In the genomic region with DNA sequence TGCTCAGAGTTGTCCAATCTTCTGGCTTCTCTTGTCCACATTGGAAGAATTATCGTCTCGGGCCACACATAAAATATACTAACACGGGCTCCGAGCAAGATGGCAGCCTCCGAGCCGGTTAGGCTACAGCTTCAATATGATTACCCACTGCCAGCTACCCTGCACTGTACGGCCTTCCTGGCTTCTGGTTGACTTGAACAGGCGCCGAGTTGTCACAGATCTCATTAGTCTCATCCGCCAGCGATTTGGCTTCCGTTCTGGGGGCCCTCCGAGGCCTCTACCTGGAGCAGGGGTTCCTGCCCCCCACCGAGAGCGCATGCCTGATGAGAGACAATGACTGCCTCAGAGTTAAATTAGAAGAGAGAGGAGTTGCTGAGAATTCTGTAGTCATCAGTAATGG, we compare ENCODE assay signal across 10 cellular contexts.
"Had no signal": no experiment of that assay in that cellular context is flagged by ENCODE, and none has a peak within 500 bp of the region (broad histone marks: within the 10 kb centered on the region; RNA-seq: fewer than 3 reads in every experiment).

No MANE protein-coding gene starts in this region.

- H3K27ac Mint-ChIP-seq: GM23338, HFFc6 had no signal

- H3K9me3 Mint-ChIP-seq: HFFc6 had no signal

- H3K9me3 ChIP-seq: HAP-1 had no signal

- DNase-seq: HFFc6, IMR-90, KG1 had no signal

- H3K4me1 ChIP-seq: HAP-1 had no signal

- ATAC-seq: GM23338, HCT116 had no signal

- H3K4me3 ChIP-seq: GM23338, HAP-1, K562 had no signal

- H3K36me3 ChIP-seq: HAP-1 had no signal

- FAIRE-seq: H1, H54, HTR-8/SVneo, K562 had no signal

- H3K4me3 Mint-ChIP-seq: GM23338, HFFc6 had no signal

- H3K4me2 ChIP-seq: GM23338 had no signal
